Comparison of ENCODE assay signal across 8 cellular contexts in the genomic region with DNA sequence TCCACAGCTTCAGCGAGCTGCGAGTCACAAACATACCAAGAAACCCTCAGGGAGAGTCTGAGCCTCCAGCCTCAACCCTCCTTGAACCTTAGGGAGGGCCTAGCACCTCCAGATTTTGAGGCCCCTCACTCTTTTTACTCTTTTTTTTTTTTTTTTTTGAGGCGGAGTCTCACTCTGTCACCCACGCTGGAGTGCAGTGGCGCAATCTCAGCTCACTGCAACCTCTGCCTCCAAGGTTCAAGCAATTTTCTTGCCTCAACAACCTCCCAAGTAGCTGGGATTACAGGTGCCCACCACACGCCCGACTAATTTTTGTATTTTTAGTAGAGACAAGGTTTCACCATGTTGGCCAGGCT. TPM values are rescaled to one million over a fixed set of nuclear protein-coding genes. Genes with fewer than 3 reads are reported as not detected.
DNase-seq lines count a peak whose midpoint lies in the region; ATAC-seq, FAIRE-seq and TF ChIP-seq lines count a peak whose summit lies in the region.
"Not testable (repeated sequence)": the region's sequence is repeated elsewhere in the genome, so short reads cannot be mapped to it uniquely, and the experiment has no call there.
"Had no signal": no experiment of that assay in that cellular context is flagged by ENCODE, and none has a peak within 500 bp of the region (broad histone marks: within the 10 kb centered on the region; RNA-seq: fewer than 3 reads in every experiment).

No MANE protein-coding gene starts in this region.

- H3K4me1 Mint-ChIP-seq in Calu3 (ENCODE audit: low read depth, unreplicated experiment) (peaks cover 22% of the 10 kb centered on the region), osteocyte (ENCODE audit: unreplicated experiment) (peaks cover 49% of the 10 kb centered on the region)

- H3K9ac ChIP-seq in kidney (ENCODE audit: low read length in 2 of 2), result peak overlapping the region; percentile 30 to 37

- intact Hi-C loops in Calu3 (cut with micrococcal nuclease; ENCODE audit: unreplicated experiment); Panc1 (cut with micrococcal nuclease; ENCODE audit: unreplicated experiment); breast epithelium (cut with DNase I; ENCODE audit: low total_unique reads); esophagus muscularis mucosa (cut with DNase I); kidney (cut with DNase I); spleen (cut with DNase I; ENCODE audit: low total_unique reads): not testable (repeated sequence)

- 79% methylated on average over 7 of the region's 7 CpGs for WGBS in esophagus muscularis mucosa
- 69 to 80% (median 75%) methylated on average over 6 to 7 of the region's 7 CpGs for WGBS in spleen, 5 donors

- H3K36me3 Mint-ChIP-seq in Calu3 (ENCODE audit: insufficient read depth, unreplicated experiment), result peaks cover 27% of the 10 kb centered on the region
- H3K36me3 Mint-ChIP-seq in osteocyte (ENCODE audit: unreplicated experiment), result not testable (repeated sequence)

- H3K4me3 ChIP-seq in Panc1 (ENCODE audit: low read depth in 2 of 2, low read length in 2 of 2), result peak overlapping the region in 1 of 2 experiments; percentile 32; a peak in 1 of 4 replicates
- H3K4me3 ChIP-seq in breast epithelium, result peak overlapping the region; percentile 66 to 89 (median 71)
- H3K4me3 ChIP-seq in esophagus muscularis mucosa, result peak overlapping the region; percentile 76 to 94 (median 78)
- H3K4me3 ChIP-seq in kidney (ENCODE audit: low read length in 2 of 2), result not testable (repeated sequence)
- H3K4me3 ChIP-seq in spleen, result peak overlapping the region in 3 of 8 donors; percentile 16 to 92 (median 73)

- not testable (repeated sequence) for H3K27me3 ChIP-seq in Panc1 (ENCODE audit: control insufficient read depth, insufficient read depth, low read length); breast epithelium; esophagus muscularis mucosa; spleen (replicated peaks in 1 of 7)

- FAIRE-seq in kidney (lab: Jason Lieb, UNC), result not testable (repeated sequence)

- not testable (repeated sequence) for DNase-seq in Calu3; Panc1 (ENCODE audit: low read depth, low spot score); breast epithelium (ENCODE audit: low spot score in 2 of 2); esophagus muscularis mucosa (ENCODE audit: extremely low spot score); kidney; osteocyte (ENCODE audit: extremely low spot score, unreplicated experiment); spleen

- H3K36me3 ChIP-seq in Panc1 (ENCODE audit: control insufficient read depth, insufficient read depth, low read length); breast epithelium; kidney (ENCODE audit: control insufficient read depth in 1 of 2, insufficient read depth in 2 of 2, low read length in 2 of 2); spleen: not testable (repeated sequence)
- peaks cover 2 to 10% (median 5%) of the 10 kb centered on the region in 4 donors for H3K36me3 ChIP-seq in esophagus muscularis mucosa

- not testable (repeated sequence) for H3K27me3 Mint-ChIP-seq in Calu3 (ENCODE audit: unreplicated experiment); osteocyte (ENCODE audit: unreplicated experiment)

- TF ChIP-seq POLR2A in breast epithelium (IDR thresholded peaks at IDR 0.05); esophagus muscularis mucosa (IDR thresholded peaks at IDR 0.05; ENCODE audit: low read depth); spleen (IDR thresholded peaks at IDR 0.05): not testable (repeated sequence)

- H3K27ac Mint-ChIP-seq in Calu3 (ENCODE audit: unreplicated experiment) (peak overlapping the region; percentile 44), osteocyte (ENCODE audit: unreplicated experiment) (peak overlapping the region; percentile 47)

- TF ChIP-seq EP300 in esophagus muscularis mucosa (IDR thresholded peaks at IDR 0.05), result not testable (repeated sequence)

- H3K9me3 ChIP-seq in Panc1 (ENCODE audit: control insufficient read depth, insufficient read depth, low read depth, low read length); breast epithelium; esophagus muscularis mucosa; kidney (ENCODE audit: control insufficient read depth in 1 of 2, low read length in 2 of 2); spleen: not testable (repeated sequence)

- not testable (repeated sequence) for TF ChIP-seq CTCF in Calu3 (IDR thresholded peaks at IDR 0.05; ENCODE audit: unreplicated experiment); Panc1 (IDR thresholded peaks at IDR 0.05); breast epithelium (IDR thresholded peaks at IDR 0.05); esophagus muscularis mucosa (IDR thresholded peaks at IDR 0.05); kidney (IDR thresholded peaks at IDR 0.05; ENCODE audit: borderline replicate concordance, extremely low read depth, insufficient read depth); osteocyte (IDR thresholded peaks at IDR 0.05); spleen (IDR thresholded peaks at IDR 0.05 in 8 of 11, conservative IDR thresholded peaks at IDR 0.05 in 3 of 11)

- ATAC-seq in Panc1, result not testable (repeated sequence)

- peaks cover 35% of the 10 kb centered on the region for H3K4me1 ChIP-seq in Panc1 (ENCODE audit: control insufficient read depth, insufficient read depth, low read length)
- H3K4me1 ChIP-seq in breast epithelium, result peaks cover 10 to 20% of the 10 kb centered on the region in 2 donors
- H3K4me1 ChIP-seq in esophagus muscularis mucosa, result peaks cover 57 to 81% (median 80%) of the 10 kb centered on the region in 4 donors
- peaks cover 23% of the 10 kb centered on the region in 2 donors for H3K4me1 ChIP-seq in kidney (ENCODE audit: control insufficient read depth in 1 of 2, insufficient read depth in 1 of 2, low read depth in 1 of 2, low read length in 2 of 2)
- H3K4me1 ChIP-seq in spleen, result peaks cover 16 to 68% (median 57%) of the 10 kb centered on the region in 6 donors

- POLR2A ChIA-PET in Panc1 (lab: Charles Lee), result interaction anchor here (0.7 kb wide), 1 partner anchor 40 kb away, joined by 13 read pairs; no protein-coding TSS in a partner anchor

- not testable (repeated sequence) for BruUV-seq in Calu3 (replicated peaks; lab: Mats Ljungman, UMichigan); Panc1 (replicated peaks; lab: Mats Ljungman, UMichigan)

- H3K9me3 Mint-ChIP-seq in Calu3 (ENCODE audit: low read depth, unreplicated experiment); osteocyte (ENCODE audit: unreplicated experiment): not testable (repeated sequence)

- in situ Hi-C loops in Panc1 (cut with HindIII; ENCODE audit: low pct_unique_long_range_greater_than_20kb, low sequenced_read_pairs), result not testable (repeated sequence)

- CTCF ChIA-PET in Calu3 (lab: Charles Lee) (interaction anchor here (1.1 to 2.2 kb wide), 3 partner anchors 10 to 29 kb away, joined by 3 to 9 read pairs (median 7); partner anchors contain the start of gene MARVELD1), Panc1 (lab: Charles Lee) (interaction anchor here (0.6 to 0.9 kb wide), 2 partner anchors 19 to 25 kb away, joined by 3 read pairs; no protein-coding TSS in a partner anchor)

- peak overlapping the region; percentile 73 for H3K4me3 Mint-ChIP-seq in Calu3 (ENCODE audit: low read depth, unreplicated experiment)
- not testable (repeated sequence) for H3K4me3 Mint-ChIP-seq in osteocyte (ENCODE audit: unreplicated experiment)

- H3K27ac ChIP-seq in Panc1 (ENCODE audit: low read length) (peak overlapping the region; percentile 58), breast epithelium (peak overlapping the region; percentile 78 to 82), esophagus muscularis mucosa (replicated peaks in 1 of 4) (peak overlapping the region; percentile 88 to 98 (median 94)), kidney (ENCODE audit: low read depth in 2 of 2, low read length in 2 of 2) (peak overlapping the region in 1 of 2 donors; percentile 64), spleen (peak overlapping the region in 7 of 8 donors; percentile 20 to 93 (median 89))

RNA-seq across cellular contexts. Expression of gene AVPI1, which starts 2.7 kb away (rescaled TPM):
- total RNA-seq in Calu3 (2022) (16.9 and 25.6 TPM in 2 replicates), Panc1 (2021; ENCODE audit: unreplicated experiment) (8.0 TPM), breast epithelium (10 to 100 TPM; 23.9 to 42.4 (median 39.0) TPM), esophagus muscularis mucosa (10 to 100 TPM; 29.9 to 65.5 (median 36.3) TPM), kidney (10.7 TPM), osteocyte (4.5 and 5.7 TPM in 2 replicates), spleen (10 to 100 TPM in 6 of 7 donors, 1 to 10 TPM in 1; 4.8 to 35.8 (median 16.0) TPM)
- polyA plus RNA-seq in Panc1 (2012; ENCODE audit: insufficient read length), result 7.8 TPM
- polyA plus RNA-seq in kidney (ENCODE audit: insufficient read depth, low read depth, low replicate concordance) (15.5 TPM), spleen (10 to 100 TPM in 1 of 3 donors, 1 to 10 TPM in 2; 4.0 to 12.2 (median 6.2) TPM)

RNA-seq across cellular contexts. Expression of gene MARVELD1, which starts 29.2 kb away (rescaled TPM):
- 18.1 and 20.2 TPM in 2 replicates for total RNA-seq in Calu3 (2022)
- total RNA-seq in Panc1 (2021; ENCODE audit: unreplicated experiment), result 53.1 TPM
- 58.1 TPM for polyA plus RNA-seq in Panc1 (2012; ENCODE audit: insufficient read length)
- total RNA-seq in breast epithelium, result 10 to 100 TPM; 13.4 to 19.8 (median 16.2) TPM
- total RNA-seq in esophagus muscularis mucosa, result 100 to 1,000 TPM in 1 of 4 donors, 10 to 100 TPM in 3; 43.4 to 104 (median 73.9) TPM
- total RNA-seq in kidney, result 43.2 TPM
- 8.3 TPM for polyA plus RNA-seq in kidney (ENCODE audit: insufficient read depth, low read depth, low replicate concordance)
- total RNA-seq in osteocyte, result 107 and 111 TPM in 2 replicates
- 10 to 100 TPM; 11.0 to 24.6 (median 17.2) TPM for total RNA-seq in spleen
- 1 to 10 TPM; 3.7 to 7.8 (median 6.4) TPM for polyA plus RNA-seq in spleen

RNA-seq across cellular contexts. Expression of gene PI4K2A, which starts 43.9 kb away (rescaled TPM):
- 12.6 and 13.0 TPM in 2 replicates for total RNA-seq in Calu3 (2022)
- 22.8 TPM for total RNA-seq in Panc1 (2021; ENCODE audit: unreplicated experiment)
- 19.1 TPM for polyA plus RNA-seq in Panc1 (2012; ENCODE audit: insufficient read length)
- total RNA-seq in breast epithelium, result 10 to 100 TPM; 18.0 to 24.8 (median 21.5) TPM
- 10 to 100 TPM; 17.0 to 27.3 (median 24.1) TPM for total RNA-seq in esophagus muscularis mucosa
- 14.2 TPM for total RNA-seq in kidney
- polyA plus RNA-seq in kidney (ENCODE audit: insufficient read depth, low read depth, low replicate concordance), result 17.3 TPM
- total RNA-seq in osteocyte, result 22.0 and 22.1 TPM in 2 replicates
- 10 to 100 TPM; 19.1 to 28.7 (median 23.4) TPM for total RNA-seq in spleen
- 10 to 100 TPM in 1 of 3 donors, 1 to 10 TPM in 2; 7.1 to 14.3 (median 7.5) TPM for polyA plus RNA-seq in spleen

RNA-seq across cellular contexts. Expression of gene MORN4, which starts 51.0 kb away (rescaled TPM):
- total RNA-seq in Calu3 (2022) (5.5 and 6.2 TPM in 2 replicates), Panc1 (2021; ENCODE audit: unreplicated experiment) (17.9 TPM), breast epithelium (1 to 10 TPM; 3.5 to 9.4 (median 6.9) TPM), esophagus muscularis mucosa (10 to 100 TPM in 1 of 4 donors, 1 to 10 TPM in 3; 2.1 to 11.5 (median 4.5) TPM), kidney (9.1 TPM), osteocyte (13.1 and 13.3 TPM in 2 replicates), spleen (1 to 10 TPM; 1.6 to 5.0 (median 2.8) TPM)
- polyA plus RNA-seq in Panc1 (2012; ENCODE audit: insufficient read length), result 19.9 TPM
- polyA plus RNA-seq in kidney (ENCODE audit: insufficient read depth, low read depth, low replicate concordance) (21.2 TPM), spleen (1 to 10 TPM; 2.0 to 2.8 (median 2.6) TPM)
- total RNA-seq: mononuclear cell had no signal

RNA-seq across cellular contexts. Expression of gene ZFYVE27, which starts 52.6 kb away (rescaled TPM):
- total RNA-seq in Calu3 (2022), result 28.3 and 30.0 TPM in 2 replicates
- total RNA-seq in Panc1 (2021; ENCODE audit: unreplicated experiment), result 37.9 TPM
- 27.8 TPM for polyA plus RNA-seq in Panc1 (2012; ENCODE audit: insufficient read length)
- 10 to 100 TPM; 26.9 to 37.6 (median 29.2) TPM for total RNA-seq in breast epithelium
- total RNA-seq in esophagus muscularis mucosa, result 10 to 100 TPM in 3 of 4 donors, 1 to 10 TPM in 1; 7.1 to 17.2 (median 16.0) TPM
- total RNA-seq in kidney, result 34.4 TPM
- polyA plus RNA-seq in kidney (ENCODE audit: insufficient read depth, low read depth, low replicate concordance), result 23.3 TPM
- 22.5 and 27.0 TPM in 2 replicates for total RNA-seq in osteocyte
- total RNA-seq in spleen, result 10 to 100 TPM; 29.2 to 42.2 (median 34.1) TPM
- 10 to 100 TPM; 16.8 to 24.7 (median 17.5) TPM for polyA plus RNA-seq in spleen
